In the genomic region with DNA sequence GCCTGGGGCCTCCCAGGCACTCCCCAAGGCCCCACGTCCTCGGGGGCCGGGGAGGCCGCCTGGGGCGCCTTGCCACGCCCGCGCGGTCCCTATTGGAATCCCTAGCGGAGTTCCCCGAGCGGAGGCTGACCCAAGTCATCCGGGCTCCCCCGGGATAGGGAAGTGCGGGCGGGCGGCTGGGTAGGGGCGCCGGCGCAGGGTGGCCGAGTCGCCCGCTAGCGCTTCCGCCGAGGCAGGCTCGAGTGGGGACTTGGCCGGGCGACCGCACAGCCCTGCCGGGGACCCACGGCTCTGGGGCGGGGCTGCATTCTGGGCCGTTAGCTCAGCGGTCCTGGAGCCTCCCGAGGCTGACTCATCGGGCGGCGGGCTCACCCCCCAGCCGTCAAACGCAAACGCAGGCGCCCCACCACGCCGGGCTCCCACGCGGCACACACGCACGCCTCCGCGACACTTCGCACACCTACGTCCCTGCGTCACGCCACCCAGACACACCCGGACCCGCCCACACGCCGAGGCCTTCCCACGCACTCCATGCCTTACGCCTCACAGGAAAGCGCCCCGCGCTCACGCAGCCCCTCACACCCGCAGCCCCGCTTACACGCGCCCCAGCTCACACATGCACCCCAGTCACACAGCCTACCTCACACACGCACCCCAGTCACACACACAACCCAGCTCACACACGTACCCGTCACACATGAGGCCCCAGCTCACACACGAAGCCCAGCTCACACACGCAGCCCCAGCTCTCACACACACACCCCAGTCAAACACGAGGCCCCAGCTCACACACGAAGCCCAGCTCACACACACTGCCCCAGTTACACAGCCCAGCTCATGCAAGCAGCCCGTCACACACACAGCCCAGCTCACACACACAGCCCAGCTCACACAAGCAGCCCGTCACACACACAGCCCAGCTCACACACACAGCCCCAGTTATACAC, we compare ENCODE assay signal across 7 cellular contexts. TPM values are rescaled to one million over a fixed set of nuclear protein-coding genes. Genes with fewer than 3 reads are reported as not detected.
DNase-seq lines count a peak whose midpoint lies in the region; TF ChIP-seq lines count a peak whose summit lies in the region.

No MANE protein-coding gene starts in this region.

- H3K9me3 Mint-ChIP-seq in T-helper 1 cell treated with Interleukin-12 subunit alpha and Interleukin-12 subunit beta and Interleukin-4 antibody, amounts not matched to agents 30 μg/mL and 1 μg/mL, for 36 hours: no peaks in the 10 kb centered on the region

- H3K4me1 Mint-ChIP-seq in T-helper 1 cell treated with Interleukin-12 subunit alpha and Interleukin-12 subunit beta and Interleukin-4 antibody, amounts not matched to agents 30 μg/mL and 1 μg/mL, for 36 hours (ENCODE audit: low read depth): peaks cover 22% of the 10 kb centered on the region

- TF ChIP-seq CTCF in HEK293 (tag by site-specific recombination; IDR thresholded peaks at IDR 0.05): no peak; the same call in 1 of the 2 replicates
- no peak for TF ChIP-seq CTCF in adrenal gland (IDR thresholded peaks at IDR 0.05)
- TF ChIP-seq CTCF in right atrium auricular region (IDR thresholded peaks at IDR 0.05): no peak

- peak in 1 of 2 donors; percentile 57 for TF ChIP-seq POLR2A in adrenal gland (IDR thresholded peaks at IDR 0.05)

- POLR2A ChIA-PET in HEK293 (lab: Yijun Ruan, JAX): interaction anchor here (0.6 to 8.0 kb wide), 5 partner anchors 12 to 337 kb away, joined by 3 to 72 read pairs (median 3); no protein-coding TSS in a partner anchor

- H3K36me3 ChIP-seq in HEK293 (ENCODE audit: control insufficient read depth in 2 of 2, insufficient read depth in 1 of 2, low read length in 2 of 2) (no peaks in the 10 kb centered on the region), adrenal gland (replicated peaks in 1 of 2) (no peaks in the 10 kb centered on the region), right atrium auricular region (peaks cover 4% of the 10 kb centered on the region), urinary bladder (ENCODE audit: insufficient read depth) (no peaks in the 10 kb centered on the region)

- peak overlapping the region; percentile 77 for H3K4me3 Mint-ChIP-seq in T-helper 1 cell treated with Interleukin-12 subunit alpha and Interleukin-12 subunit beta and Interleukin-4 antibody, amounts not matched to agents 30 μg/mL and 1 μg/mL, for 36 hours

- peaks cover 4% of the 10 kb centered on the region for H3K36me3 Mint-ChIP-seq in T-helper 1 cell treated with Interleukin-12 subunit alpha and Interleukin-12 subunit beta and Interleukin-4 antibody, amounts not matched to agents 30 μg/mL and 1 μg/mL, for 36 hours (ENCODE audit: low read depth)

- H3K4me3 ChIP-seq in HEK293 (ENCODE audit: low read depth, low read length) (peak overlapping the region; percentile 59), adrenal gland (peak overlapping the region in 3 of 4 donors; percentile 46 to 76 (median 50)), right atrium auricular region (peak overlapping the region; percentile 57 to 72), urinary bladder (ENCODE audit: low read depth, low read length) (peak overlapping the region; percentile 62)

- H3K9me3 ChIP-seq in HEK293 (ENCODE audit: control insufficient read depth, insufficient read depth, low read depth, low read length) (no peaks in the 10 kb centered on the region), adrenal gland (replicated peaks in 1 of 3) (no peaks in the 10 kb centered on the region), right atrium auricular region (no peaks in the 10 kb centered on the region)

- DNase-seq in adrenal gland: peak; percentile 67 to 89 (median 76)
- peak; percentile 92 for DNase-seq in right atrium auricular region (ENCODE audit: low spot score)
- peak; percentile 65 for DNase-seq in putamen (ENCODE audit: low spot score)
- no peak for DNase-seq in NCI-H1105 (lab: John Stamatoyannopoulos, UW)

- 11 to 66% (median 21%) methylated on average over 11 to 78 of the region's 78 CpGs for WGBS in adrenal gland, 4 donors
- WGBS in urinary bladder: 10% methylated on average over 78 of the region's 78 CpGs

- CTCF ChIA-PET in HEK293 (lab: Yijun Ruan, JAX): interaction anchor here (0.7 to 6.2 kb wide), 12 partner anchors 13 to 1681 kb away, joined by 3 to 41 read pairs (median 4); no protein-coding TSS in a partner anchor

- H3K27ac ChIP-seq in HEK293 (ENCODE audit: extremely low read depth, low read depth, low read length) (no peak overlapping the region; the same call in 1 of the 2 replicates), adrenal gland (peak overlapping the region in 4 of 5 donors; percentile 37 to 92 (median 87)), right atrium auricular region (peak overlapping the region; percentile 89 to 90), urinary bladder (ENCODE audit: low read depth) (peak overlapping the region; percentile 96)

- no peaks in the 10 kb centered on the region for H3K4me1 ChIP-seq in HEK293 (ENCODE audit: control insufficient read depth, insufficient read depth, low read length)
- H3K4me1 ChIP-seq in adrenal gland (replicated peaks in 1 of 2): peaks cover 5 to 51% of the 10 kb centered on the region in 2 donors
- peaks cover 0 to 78% of the 10 kb centered on the region in 2 donors for H3K4me1 ChIP-seq in right atrium auricular region
- no peaks in the 10 kb centered on the region for H3K4me1 ChIP-seq in urinary bladder (ENCODE audit: insufficient read depth)

- peak overlapping the region; percentile 24 for H3K27ac Mint-ChIP-seq in T-helper 1 cell treated with Interleukin-12 subunit alpha and Interleukin-12 subunit beta and Interleukin-4 antibody, amounts not matched to agents 30 μg/mL and 1 μg/mL, for 36 hours

- peaks cover 43% of the 10 kb centered on the region for H3K27me3 Mint-ChIP-seq in T-helper 1 cell treated with Interleukin-12 subunit alpha and Interleukin-12 subunit beta and Interleukin-4 antibody, amounts not matched to agents 30 μg/mL and 1 μg/mL, for 36 hours (ENCODE audit: low read depth)

- intact Hi-C loops in adrenal gland (cut with DNase I): no loop called here

- H3K27me3 ChIP-seq in adrenal gland (no peaks in the 10 kb centered on the region), right atrium auricular region (no peaks in the 10 kb centered on the region)

TF ChIP-seq in HEK293, 187 proteins besides CTCF, POLR2A, EP300 and RAD21 (continues in another document):
- TF ChIP-seq GFI1B (tag by site-specific recombination; IDR thresholded peaks at IDR 0.05) (no peak), KLF7 (tag by site-specific recombination; IDR thresholded peaks at IDR 0.05; ENCODE audit: borderline replicate concordance) (peak; percentile 59; the same call in 1 of the 2 replicates), ZBTB8A (tag by site-specific recombination; IDR thresholded peaks at IDR 0.05) (peak; percentile 58; the same call in 1 of the 2 replicates), ZNF449 (tag by site-specific recombination; IDR thresholded peaks at IDR 0.05) (peak; percentile 51; the same call in 1 of the 2 replicates), ZNF692 (tag by site-specific recombination; IDR thresholded peaks at IDR 0.05) (peak; percentile 51), ZSCAN5A (tag by site-specific recombination; IDR thresholded peaks at IDR 0.05) (peak; percentile 29; the same call in 1 of the 2 replicates), ZBTB7A (tag by site-specific recombination; IDR thresholded peaks at IDR 0.05; ENCODE audit: low read depth) (peak; percentile 27; the same call in 1 of the 2 replicates)

RNA-seq across cellular contexts. Expression of gene PHLDB1, which starts 1.1 kb away (rescaled TPM):
- total RNA-seq in adrenal gland (100 to 1,000 TPM in 2 of 8 donors, 10 to 100 TPM in 6; 53.0 to 140 (median 80.2) TPM), right atrium auricular region (100 to 1,000 TPM; 102 to 105 TPM), urinary bladder (54.0 TPM)
- polyA plus RNA-seq in adrenal gland (100 to 1,000 TPM in 2 of 3 donors, 10 to 100 TPM in 1; 57.0 to 207 (median 103) TPM), urinary bladder (112 TPM)

RNA-seq across cellular contexts. Expression of gene ARCN1, which starts 36.3 kb away (rescaled TPM):
- 100 to 1,000 TPM in 4 of 8 donors, 10 to 100 TPM in 4; 81.9 to 254 (median 105) TPM for total RNA-seq in adrenal gland
- polyA plus RNA-seq in adrenal gland: 100 to 1,000 TPM in 1 of 3 donors, 10 to 100 TPM in 2; 42.6 to 274 (median 54.5) TPM
- 100 to 1,000 TPM; 103 to 111 TPM for total RNA-seq in right atrium auricular region
- 141 TPM for total RNA-seq in urinary bladder
- 90.2 TPM for polyA plus RNA-seq in urinary bladder

RNA-seq across cellular contexts. Expression of gene IFT46, which starts 42.8 kb away (rescaled TPM):
- total RNA-seq in adrenal gland (10 to 100 TPM; 13.8 to 43.6 (median 25.7) TPM), right atrium auricular region (10 to 100 TPM; 19.3 to 26.1 TPM), urinary bladder (26.1 TPM)
- polyA plus RNA-seq in adrenal gland (10 to 100 TPM; 29.6 to 39.9 (median 31.4) TPM), urinary bladder (25.1 TPM)
